In genomic region chr15:77380033-77380432, GRCh38 we compare ENCODE assay signal across 24 cellular contexts.
"Had no signal": no experiment of that assay in that cellular context is flagged by ENCODE, and none has a peak within 500 bp of the region (broad histone marks: within the 10 kb centered on the region; RNA-seq: fewer than 3 reads in every experiment).

No MANE protein-coding gene starts in this region.

- H3K27me3 ChIP-seq: dorsolateral prefrontal cortex, esophagus squamous epithelium, gastrocnemius medialis, heart right ventricle had no signal

- FAIRE-seq: colon, endothelial cell of umbilical vein, islet of Langerhans, keratinocyte had no signal

- H3K4me3 ChIP-seq: coronary artery, dorsolateral prefrontal cortex, esophagus squamous epithelium, gastrocnemius medialis, heart right ventricle, left ventricle myocardium inferior, lower lobe of right lung, mucosa of descending colon had no signal

- H3K36me3 ChIP-seq: esophagus squamous epithelium, gastrocnemius medialis, heart right ventricle, left ventricle myocardium inferior, lower lobe of right lung had no signal

- H3K27ac ChIP-seq: coronary artery, dorsolateral prefrontal cortex, esophagus squamous epithelium, gastrocnemius medialis, heart right ventricle, left ventricle myocardium inferior, lower lobe of right lung had no signal

- DNase-seq: dermis blood vessel endothelial cell; dorsolateral prefrontal cortex; effector CD4-positive, alpha-beta T cell; effector memory CD4-positive, alpha-beta T cell; esophagus squamous epithelium; foreskin fibroblast; foreskin melanocyte; gastrocnemius medialis; glutamatergic neuron; head of caudate nucleus; heart right ventricle; hippocampal formation; left cardiac atrium; left ventricle myocardium inferior; lower lobe of right lung; mesenchymal stem cell; mucosa of descending colon; naive thymus-derived CD4-positive, alpha-beta T cell had no signal

- H3K9me3 ChIP-seq: esophagus squamous epithelium, gastrocnemius medialis, heart right ventricle, left ventricle myocardium inferior, lower lobe of right lung, mucosa of descending colon had no signal

- ATAC-seq: esophagus mucosa; gastrocnemius medialis; heart right ventricle; left cardiac atrium; lower lobe of right lung; mucosa of descending colon; naive thymus-derived CD4-positive, alpha-beta T cell had no signal
